ENCODE assay signal across 9 cellular contexts in genomic region chr5:155004138-155004744, GRCh38. TPM values are rescaled to one million over a fixed set of nuclear protein-coding genes. Genes with fewer than 3 reads are reported as not detected.
DNase-seq lines count a peak whose midpoint lies in the region; ATAC-seq, FAIRE-seq and TF ChIP-seq lines count a peak whose summit lies in the region.
"Had no signal": no experiment of that assay in that cellular context is flagged by ENCODE, and none has a peak within 500 bp of the region (broad histone marks: within the 10 kb centered on the region; RNA-seq: fewer than 3 reads in every experiment).

No MANE protein-coding gene starts in this region.

- no peaks in the 10 kb centered on the region for H3K9me3 ChIP-seq in H1 (ENCODE audit: insufficient read depth in 2 of 2, low read depth in 1 of 2, low read length in 1 of 2)
- H3K9me3 ChIP-seq in uterus: no peaks in the 10 kb centered on the region

- WGBS in H1 (ENCODE audit: extremely low coverage in 1 of 2, insufficient coverage in 1 of 2, insufficient read length in 1 of 2, insufficient replicate concordance in 2 of 2, low coverage in 1 of 2, low lambda C conversion rate in 2 of 2, missing lambda C conversion rate in 1 of 2), 2 experiments: 66% methylated on average over 11 of the region's 11 CpGs; no CpG with 5 or more reads in 1 of the 2 experiments

- H4K91ac ChIP-seq in H1 (replicated peaks; ENCODE audit: insufficient read length, low read length): no peak overlapping the region

- no peak overlapping the region for H4K5ac ChIP-seq in H1 (ENCODE audit: insufficient read length, low read depth, low read length)

- DNase-seq in DMS 273 (lab: John Stamatoyannopoulos, UW; ENCODE audit: unreplicated experiment) (peak; percentile 24), DMS 273 treated with DMSO at 0.1 percent for 48 hours (lab: John Stamatoyannopoulos, UW) (no peak), MV-4-11 (lab: John Stamatoyannopoulos, UW) (peak; percentile 17), H1 (ENCODE audit: low read depth in 1 of 2, low spot score in 2 of 2) (peak in 1 of 2 experiments; percentile 80), osteocyte (ENCODE audit: extremely low spot score, unreplicated experiment) (no peak), urothelium cell line (ENCODE audit: low spot score) (no peak), uterus (no peak)

- intact Hi-C loops in uterus (cut with DNase I; ENCODE audit: low total_unique reads): no loop called here

- no peaks in the 10 kb centered on the region for H3K36me3 ChIP-seq in H1 (ENCODE audit: control insufficient read depth in 2 of 4, insufficient read depth in 4 of 4, low read length in 3 of 4)
- no peaks in the 10 kb centered on the region for H3K36me3 ChIP-seq in uterus

- no peak overlapping the region for H2BK120ac ChIP-seq in H1 (replicated peaks; ENCODE audit: low read depth, low read length)

- H3K18ac ChIP-seq in H1 (ENCODE audit: extremely low read depth, low read length): no peak overlapping the region

- H3K56ac ChIP-seq in H1 (replicated peaks; ENCODE audit: insufficient read length, low read depth, low read length): no peak overlapping the region

- peaks cover 0 to 1% (median under 1%) of the 10 kb centered on the region in 4 experiments; a peak in 3 of 7 replicates for H3K4me1 ChIP-seq in H1 (replicated peaks in 1 of 4; ENCODE audit: control insufficient read depth in 3 of 4, insufficient read depth in 4 of 4, low read length in 3 of 4)
- no peaks in the 10 kb centered on the region for H3K4me1 ChIP-seq in uterus

- no peak overlapping the region for H2BK5ac ChIP-seq in H1 (ENCODE audit: low read depth, low read length)

- peak; percentile 86 to 88 for TF ChIP-seq RAD21 in H1 (IDR thresholded peaks at IDR 0.05 in 1 of 2, conservative IDR thresholded peaks at IDR 0.05 in 1 of 2; ENCODE audit: low read depth in 2 of 2, low read length in 2 of 2)

- H3K79me2 ChIP-seq in H1 (ENCODE audit: control insufficient read depth in 1 of 2, insufficient read depth in 2 of 2, low read length in 2 of 2): no peaks in the 10 kb centered on the region

- H2BK15ac ChIP-seq in H1 (ENCODE audit: low read length): no peak overlapping the region

- FAIRE-seq in H1 (lab: Jason Lieb, UNC) (peak; percentile 13), urothelium cell line (lab: Jason Lieb, UNC) (no peak)
- FAIRE-seq: A204.1 had no signal

- no peak overlapping the region for H2BK12ac ChIP-seq in H1 (ENCODE audit: low read depth, low read length)

- ATAC-seq in HG02970 (IDR thresholded peaks at IDR 0.05; ENCODE audit: low FRiP score, unreplicated experiment): no peak

- no peak overlapping the region for H3K4me2 ChIP-seq in H1 (ENCODE audit: insufficient read depth in 1 of 2, low read depth in 2 of 2, low read length in 2 of 2)

- H3K4me3 ChIP-seq in H1 (ENCODE audit: extremely low read depth in 1 of 4, insufficient read depth in 2 of 4, low read depth in 3 of 4, low read length in 4 of 4) (no peak overlapping the region), uterus (no peak overlapping the region)

- no peaks in the 10 kb centered on the region for H3K4me1 Mint-ChIP-seq in osteocyte (ENCODE audit: unreplicated experiment)

- no peak overlapping the region for H2AFZ ChIP-seq in H1 (ENCODE audit: low read length)

- TF ChIP-seq EP300 in H1 (IDR thresholded peaks at IDR 0.05; ENCODE audit: borderline replicate concordance in 1 of 2, low read depth in 2 of 2, low read length in 2 of 2): no peak

- H3K27me3 Mint-ChIP-seq in osteocyte (ENCODE audit: unreplicated experiment): peaks cover 7% of the 10 kb centered on the region

- H3K27ac Mint-ChIP-seq in osteocyte (ENCODE audit: unreplicated experiment): no peak overlapping the region

- no peaks in the 10 kb centered on the region for H3K23me2 ChIP-seq in H1 (ENCODE audit: low read depth, low read length)

- H3K27ac ChIP-seq in H1 (ENCODE audit: low read depth, low read length) (no peak overlapping the region), uterus (no peak overlapping the region)

- H3K9me3 Mint-ChIP-seq in osteocyte (ENCODE audit: unreplicated experiment): peaks cover 3% of the 10 kb centered on the region

- no peak overlapping the region for H3K14ac ChIP-seq in H1 (ENCODE audit: insufficient read length)

- H3K4ac ChIP-seq in H1 (replicated peaks; ENCODE audit: insufficient read length, low read depth, low read length): no peak overlapping the region

- H3K36me3 Mint-ChIP-seq in osteocyte (ENCODE audit: unreplicated experiment): no peaks in the 10 kb centered on the region

- POLR2A ChIA-PET in H1 (lab: Charles Lee; ENCODE audit: partially characterized antibody): no interaction called here

- no peak overlapping the region for H2AK5ac ChIP-seq in H1 (ENCODE audit: low read depth, low read length)

- no peak for TF ChIP-seq POLR2A in H1 (IDR thresholded peaks at IDR 0.05; ENCODE audit: control extremely low read depth in 1 of 2, low read depth in 2 of 2, low read length in 2 of 2)
- TF ChIP-seq POLR2A in uterus (IDR thresholded peaks at IDR 0.05): no peak

- H3K27me3 ChIP-seq in H1 (replicated peaks in 1 of 4; ENCODE audit: control insufficient read depth in 3 of 4, extremely low read depth in 1 of 4, insufficient read depth in 3 of 4, low read length in 3 of 4) (no peaks in the 10 kb centered on the region), uterus (no peaks in the 10 kb centered on the region)

- no peak overlapping the region for H3K4me3 Mint-ChIP-seq in osteocyte (ENCODE audit: unreplicated experiment)

- no peaks in the 10 kb centered on the region for H3K79me1 ChIP-seq in H1 (ENCODE audit: low read depth, low read length)

- TF ChIP-seq CTCF in H1 (IDR thresholded peaks at IDR 0.05; ENCODE audit: control extremely low read depth in 1 of 3, insufficient read depth in 1 of 3, low read depth in 1 of 3, low read length in 3 of 3) (peak; percentile 84 to 93 (median 91)), osteocyte (IDR thresholded peaks at IDR 0.05) (peak; percentile 51), uterus (IDR thresholded peaks at IDR 0.05) (peak in 2 of 4 experiments; percentile 16 to 27)

- CTCF ChIA-PET in H1 (lab: Charles Lee; ENCODE audit: partially characterized antibody): interaction anchor here (0.8 to 25.5 kb wide), 22 partner anchors 10 to 364 kb away, joined by 3 to 471 read pairs (median 4); partner anchors contain the start of gene MRPL22

- no peaks in the 10 kb centered on the region for H4K20me1 ChIP-seq in H1 (replicated peaks in 1 of 2; ENCODE audit: control insufficient read depth in 1 of 2, insufficient read depth in 2 of 2, low read length in 2 of 2)

- no peak overlapping the region for H3K23ac ChIP-seq in H1 (ENCODE audit: insufficient read length)

- no peak overlapping the region for H3K9ac ChIP-seq in H1 (replicated peaks in 1 of 4; ENCODE audit: extremely low read depth in 1 of 4, low read depth in 3 of 4, low read length in 3 of 4)

- no peak overlapping the region for H4K8ac ChIP-seq in H1 (ENCODE audit: extremely low read depth, insufficient read depth, low read length)

- no peak overlapping the region for H2BK20ac ChIP-seq in H1 (ENCODE audit: low read length)

TF ChIP-seq in H1, 55 proteins besides CTCF, POLR2A, EP300 and RAD21:
- TF ChIP-seq YY1 (IDR thresholded peaks at IDR 0.05; ENCODE audit: low read depth, low read length): 0 out of 2 replicates have a peak, but pooled peaks have one; percentile 60
- no peak for TF ChIP-seq MAX (IDR thresholded peaks at IDR 0.05)

RNA-seq across cellular contexts. Expression of gene KIF4B, which starts 9.3 kb away (rescaled TPM):
- total RNA-seq in H1 (2021; fragmentation: NEBNext Ultra II Directional; extraction: Animal tissue kit (Norgen Biotek cat#: 25700)): 0.08 and 0.15 TPM in 2 replicates
- polyA plus RNA-seq in H1 (2011; rRNA removed): 0.02 TPM in 2 replicates
- polyA plus RNA-seq in H1 (2011; cell fraction: cytosol; rRNA removed): 0.01 TPM
- 0.04 TPM for polyA plus RNA-seq in H1 (2011; cell fraction: nucleus; rRNA removed)
- 0.04 to 0.18 TPM (median 0.08 TPM) in 3 of 4 replicates, not detected in the other for polyA plus RNA-seq in H1 (2012, experiment 1 of 2)
- polyA plus RNA-seq in H1 (2012, experiment 2 of 2): not detected
- 0.04 TPM for polyA plus RNA-seq in H1 (2013, experiment 1 of 2)
- polyA plus RNA-seq in H1 (2013, experiment 2 of 2): not detected
- polyA minus RNA-seq in H1 (2011; rRNA and poly(A)+ RNA removed): 0.03 and 0.12 TPM in 2 replicates
- not detected for polyA minus RNA-seq in H1 (2011; cell fraction: cytosol; rRNA and poly(A)+ RNA removed)
- polyA minus RNA-seq in H1 (2011; cell fraction: nucleus; rRNA and poly(A)+ RNA removed): not detected
- total RNA-seq in osteocyte: not detected in 2 replicates
- under 1 TPM in 1 of 4 donors, not detected in 3; 0.07 TPM for total RNA-seq in uterus

Comparison
In these comparisons a context has a peak if more than half of its experiments do, and no peak if none do; other contexts are left out.
1. DNase-seq: peak in DMS 273 (single experiment) and MV-4-11 (single experiment); none in DMS 273 treated with DMSO at 0.1 percent for 48 hours (single experiment), osteocyte (single experiment), urothelium cell line (single experiment) and uterus (0 of 2).